ENCODE assay signal across 10 cellular contexts in genomic region chr20:35901678-35902544, GRCh38. TPM values are rescaled to one million over a fixed set of nuclear protein-coding genes. Genes with fewer than 3 reads are reported as not detected.
DNase-seq lines count a peak whose midpoint lies in the region; TF ChIP-seq lines count a peak whose summit lies in the region.
"Had no signal": no experiment of that assay in that cellular context is flagged by ENCODE, and none has a peak within 500 bp of the region (broad histone marks: within the 10 kb centered on the region; RNA-seq: fewer than 3 reads in every experiment).

No MANE protein-coding gene starts in this region.

- CTCF ChIA-PET in SK-N-SH (lab: Yijun Ruan, JAX) = interaction anchor here (0.7 kb wide), 1 partner anchor 22 kb away, joined by 4 read pairs; no protein-coding TSS in a partner anchor

- no peak for TF ChIP-seq RAD21 in SK-N-SH (IDR thresholded peaks at IDR 0.05; ENCODE audit: low read length)

- no peak for TF ChIP-seq EP300 in SK-N-SH (IDR thresholded peaks at IDR 0.05; ENCODE audit: borderline replicate concordance in 1 of 2, low read depth in 1 of 2, low read length in 1 of 2)

- H3K36me3 ChIP-seq in SK-N-SH (replicated peaks in 1 of 2; ENCODE audit: control insufficient read depth in 1 of 2, insufficient read depth in 2 of 2, low read length in 1 of 2) = peaks cover 17 to 21% of the 10 kb centered on the region in 2 experiments
- H3K36me3 ChIP-seq in skeletal muscle satellite cell (ENCODE audit: insufficient read depth, low read length) = peaks cover 7% of the 10 kb centered on the region

- H3K9me3 ChIP-seq in SK-N-SH = no peaks in the 10 kb centered on the region
- H3K9me3 ChIP-seq in skeletal muscle satellite cell (replicated peaks; ENCODE audit: low read length) = no peaks in the 10 kb centered on the region

- peak overlapping the region; percentile 40 to 94; a peak in 3 of 4 replicates for H3K27ac ChIP-seq in SK-N-SH (ENCODE audit: low read depth in 2 of 2, low read length in 1 of 2)

- H3K4me2 ChIP-seq in SK-N-SH (peak overlapping the region; percentile 51), skeletal muscle satellite cell (ENCODE audit: low read length) (peak overlapping the region; percentile 5)

- H3K4me3 ChIP-seq in SK-N-SH (ENCODE audit: low read depth in 2 of 2, low read length in 1 of 2) (no peak overlapping the region), fibroblast of mammary gland (ENCODE audit: control insufficient read depth, low read depth, low read length) (no peak overlapping the region), skeletal muscle satellite cell (ENCODE audit: low read length) (no peak overlapping the region)
- H3K4me3 ChIP-seq: skin epidermis had no signal

- H3K4me1 ChIP-seq in SK-N-SH (ENCODE audit: control insufficient read depth in 1 of 2, insufficient read depth in 2 of 2, low read depth in 1 of 2, low read length in 1 of 2) = peaks cover 11 to 14% of the 10 kb centered on the region in 2 experiments; a peak in 3 of 4 replicates
- H3K4me1 ChIP-seq in skeletal muscle satellite cell (ENCODE audit: control insufficient read depth, insufficient read depth, low read length) = peaks cover 12% of the 10 kb centered on the region

- H2AFZ ChIP-seq in SK-N-SH (ENCODE audit: low read depth) = peak overlapping the region; percentile 56; the same call in 1 of the 2 replicates

- peaks cover 17% of the 10 kb centered on the region; the same call in 1 of the 2 replicates for H3K79me2 ChIP-seq in SK-N-SH (ENCODE audit: insufficient read depth)

- TF ChIP-seq CTCF in SK-N-SH (IDR thresholded peaks at IDR 0.05) (no peak), fibroblast of mammary gland (conservative IDR thresholded peaks at IDR 0.05; ENCODE audit: control insufficient read depth, insufficient read depth, low read depth, low read length) (no peak)

- no peaks in the 10 kb centered on the region for H3K27me3 ChIP-seq in SK-N-SH (ENCODE audit: insufficient read depth)
- no peaks in the 10 kb centered on the region for H3K27me3 ChIP-seq in skeletal muscle satellite cell (ENCODE audit: control insufficient read depth, insufficient read depth, low read length)

- H4K20me1 ChIP-seq in SK-N-SH (ENCODE audit: insufficient read depth) = peaks cover 3% of the 10 kb centered on the region; the same call in 1 of the 2 replicates

- H3K9ac ChIP-seq in SK-N-SH (peak overlapping the region; percentile 45), skeletal muscle satellite cell (ENCODE audit: low read depth, low read length) (no peak overlapping the region)

- POLR2A ChIA-PET in SK-N-SH (lab: Yijun Ruan, JAX) = no interaction called here

- DNase-seq in DMS53 (lab: John Stamatoyannopoulos, UW) = peak; percentile 74
- no peak for DNase-seq in DMS53 treated with DMSO at 0.1 percent for 48 hours (lab: John Stamatoyannopoulos, UW; ENCODE audit: unreplicated experiment)
- DNase-seq in SK-N-SH = no peak
- peak; percentile 95 for DNase-seq in fibroblast of mammary gland (ENCODE audit: low read depth)
- DNase-seq in NCI-H2081 (lab: John Stamatoyannopoulos, UW) = no peak
- DNase-seq in activated CD4-positive, alpha-beta T cell treated with anti-CD3 and anti-CD28 coated beads, Interleukin-2, amount 50 U/mL, for 4 hours = no peak
- DNase-seq in T-helper 1 cell = no peak
- DNase-seq: activated CD4-positive, alpha-beta T cell treated with anti-CD3 and anti-CD28 coated beads, Interleukin-2, amount 50 U/mL, for 1 hour had no signal

- H3K9me2 ChIP-seq in SK-N-SH = no peaks in the 10 kb centered on the region

- 60% methylated on average over 4 of the region's 4 CpGs for WGBS in SK-N-SH (ENCODE audit: low lambda C conversion rate)

- peaks cover 26% of the 10 kb centered on the region for H3F3A ChIP-seq in SK-N-SH (replicated peaks; ENCODE audit: insufficient read depth)

TF ChIP-seq in SK-N-SH, 30 proteins besides CTCF, POLR2A, EP300 and RAD21 (continues in another document):
- no peak for TF ChIP-seq IRF3 (IDR thresholded peaks at IDR 0.05; ENCODE audit: low read depth, low read length)
- peak; percentile 95 for TF ChIP-seq FOSL2 (IDR thresholded peaks at IDR 0.05; ENCODE audit: borderline replicate concordance, low read depth)
- peak; percentile 86 for TF ChIP-seq JUND (IDR thresholded peaks at IDR 0.05)
- TF ChIP-seq CHD2 (IDR thresholded peaks at IDR 0.05; ENCODE audit: low read length, partially characterized antibody) = no peak
- no peak for TF ChIP-seq SIN3A (IDR thresholded peaks at IDR 0.05; ENCODE audit: borderline replicate concordance, low read depth, low read length)
- TF ChIP-seq SMC3 (IDR thresholded peaks at IDR 0.05; ENCODE audit: low read depth, low read length) = no peak
- peak; percentile 17; the same call in 1 of the 2 replicates for TF ChIP-seq NFIC (IDR thresholded peaks at IDR 0.05; ENCODE audit: borderline replicate concordance)
- no peak for TF ChIP-seq MXI1 (IDR thresholded peaks at IDR 0.05; ENCODE audit: low read depth, low read length)
- TF ChIP-seq RFX5 (IDR thresholded peaks at IDR 0.05; ENCODE audit: low read length) = no peak
- TF ChIP-seq RXRA (IDR thresholded peaks at IDR 0.05; ENCODE audit: borderline replicate concordance, low read depth) = no peak
- TF ChIP-seq REST (IDR thresholded peaks at IDR 0.05; ENCODE audit: low read depth, low read length) = 0 out of 2 replicates have a peak, but pooled peaks have one; percentile 10
- no peak for TF ChIP-seq ZBTB33 (IDR thresholded peaks at IDR 0.05; ENCODE audit: borderline replicate concordance, low read depth)
- TF ChIP-seq GABPA (IDR thresholded peaks at IDR 0.05; ENCODE audit: low read depth) = no peak
- TF ChIP-seq TAF1 (IDR thresholded peaks at IDR 0.05; ENCODE audit: borderline replicate concordance, low read depth, low read length) = no peak
- TF ChIP-seq ELF1 (IDR thresholded peaks at IDR 0.05) = no peak
- no peak for TF ChIP-seq TEAD4 (IDR thresholded peaks at IDR 0.05; ENCODE audit: borderline replicate concordance, insufficient read depth)
- TF ChIP-seq MAX (IDR thresholded peaks at IDR 0.05; ENCODE audit: low read depth) = no peak
- no peak for TF ChIP-seq POLR2AphosphoS5 (IDR thresholded peaks at IDR 0.05; ENCODE audit: low read depth, low read length)
- TF ChIP-seq MEF2A (IDR thresholded peaks at IDR 0.05; ENCODE audit: borderline replicate concordance, low read depth) = no peak
- TF ChIP-seq TCF12 (IDR thresholded peaks at IDR 0.05) = peak; percentile 76
- no peak for TF ChIP-seq FOXJ3 (CRISPR knock-in tag; IDR thresholded peaks at IDR 0.05)

RNA-seq across cellular contexts. Expression of gene SCAND1, which starts 52.4 kb away (rescaled TPM):
- polyA plus RNA-seq in SK-N-SH (2012; rRNA removed) = 26.4 and 44.1 TPM in 2 replicates
- polyA plus RNA-seq in SK-N-SH (2012; cell fraction: cytosol; rRNA removed) = 19.1 and 35.3 TPM in 2 replicates
- polyA plus RNA-seq in SK-N-SH (2012; cell fraction: nucleus; rRNA removed) = 32.6 and 83.8 TPM in 2 replicates
- 78.0 and 97.8 TPM in 2 replicates for total RNA-seq in skeletal muscle satellite cell (2012; rRNA removed)

Comparison
In these comparisons a context has a peak if more than half of its experiments do, and no peak if none do; other contexts are left out.
1. DNase-seq: peak in DMS53 (single experiment) and fibroblast of mammary gland (single experiment); none in DMS53 treated with DMSO at 0.1 percent for 48 hours (single experiment), SK-N-SH (single experiment), NCI-H2081 (0 of 2), activated CD4-positive, alpha-beta T cell treated with anti-CD3 and anti-CD28 coated beads, Interleukin-2, amount 50 U/mL, for 4 hours (0 of 2) and T-helper 1 cell (0 of 5).